8 cellular contexts compared by ENCODE assay signal in genomic region chr7:150380463-150380862, GRCh38. TPM values are rescaled to one million over a fixed set of nuclear protein-coding genes. Genes with fewer than 3 reads are reported as not detected.
DNase-seq lines count a peak whose midpoint lies in the region; ATAC-seq and TF ChIP-seq lines count a peak whose summit lies in the region.

No MANE protein-coding gene starts in this region.

- no peaks in the 10 kb centered on the region for H3K36me3 ChIP-seq in Caco-2 (ENCODE audit: control insufficient read depth, insufficient read depth, low read length)
- no peaks in the 10 kb centered on the region for H3K36me3 ChIP-seq in HAP-1 (replicated peaks)

- H3K4me3 ChIP-seq in Caco-2 (ENCODE audit: low read depth, low read length) (no peak overlapping the region; the same call in 1 of the 2 replicates), HAP-1 (peak overlapping the region; percentile 61)

- no TSS peak for BruUV-seq in Caco-2 (replicated peaks; lab: Mats Ljungman, UMichigan)

- H3K9me3 ChIP-seq in Caco-2 (no peaks in the 10 kb centered on the region), HAP-1 (no peaks in the 10 kb centered on the region)

- H3K27ac Mint-ChIP-seq in Caco-2 (ENCODE audit: unreplicated experiment) (peak overlapping the region; percentile 48), natural killer cell (peak overlapping the region; percentile 67 to 71)

- H3K9me3 Mint-ChIP-seq in Caco-2 (ENCODE audit: unreplicated experiment) (no peaks in the 10 kb centered on the region), natural killer cell (no peaks in the 10 kb centered on the region)

- H3K4me1 Mint-ChIP-seq in Caco-2 (ENCODE audit: low read depth, unreplicated experiment) (peaks cover 48% of the 10 kb centered on the region), natural killer cell (peaks cover 31% of the 10 kb centered on the region in 2 donors)

- in situ Hi-C loops in HAP-1 (cut with MboI; ENCODE audit: low sequenced_read_pairs): no loop called here

- H3K27ac ChIP-seq in angular gyrus (ENCODE audit: low read depth, low read length): peak overlapping the region; percentile 94

- H3K4me3 Mint-ChIP-seq in Caco-2 (ENCODE audit: unreplicated experiment): peak overlapping the region; percentile 87
- peak overlapping the region; percentile 92 for H3K4me3 Mint-ChIP-seq in natural killer cell

- H3K4me1 ChIP-seq in Caco-2: peaks cover 65% of the 10 kb centered on the region
- H3K4me1 ChIP-seq in HAP-1: peaks cover 30% of the 10 kb centered on the region

- no peak for TF ChIP-seq CTCF in Caco-2 (IDR thresholded peaks at IDR 0.05; ENCODE audit: insufficient read depth in 1 of 2, low read depth in 1 of 2, low read length in 1 of 2, severe bottlenecking in 1 of 2, unreplicated experiment in 1 of 2)
- TF ChIP-seq CTCF in natural killer cell (IDR thresholded peaks at IDR 0.05): no peak

- intact Hi-C loops in Caco-2 (cut with micrococcal nuclease; ENCODE audit: unreplicated experiment): no loop called here
- intact Hi-C loops in natural killer cell (cut with micrococcal nuclease): no loop called here

- no peaks in the 10 kb centered on the region for H3K27me3 ChIP-seq in Caco-2 (replicated peaks; ENCODE audit: control insufficient read depth, insufficient read depth, low read length)
- no peaks in the 10 kb centered on the region for H3K27me3 ChIP-seq in HAP-1 (ENCODE audit: low read depth)

- DNase-seq in Caco-2 (peak in 1 of 2 experiments; percentile 9), HAP-1 (ENCODE audit: low spot score in 2 of 2) (no peak), natural killer cell (no peak), NCI-H1694 (lab: John Stamatoyannopoulos, UW) (no peak), NCI-H1694 treated with DMSO at 0.1 percent for 48 hours (lab: John Stamatoyannopoulos, UW) (no peak), HUDEP-2 (lab: John Stamatoyannopoulos, UW; ENCODE audit: unreplicated experiment in 76 of 76) (no peak)

- H3K27me3 Mint-ChIP-seq in Caco-2 (ENCODE audit: insufficient read depth, unreplicated experiment) (no peaks in the 10 kb centered on the region), natural killer cell (ENCODE audit: low read depth in 2 of 2) (no peaks in the 10 kb centered on the region)

- CTCF ChIA-PET in Caco-2 (lab: Charles Lee): interaction anchor here (0.7 kb wide), 1 partner anchor 493 kb away, joined by 3 read pairs; no protein-coding TSS in a partner anchor

- H3K36me3 Mint-ChIP-seq in Caco-2 (ENCODE audit: insufficient read depth, unreplicated experiment) (peaks cover 25% of the 10 kb centered on the region), natural killer cell (no peaks in the 10 kb centered on the region)

- POLR2A ChIA-PET in Caco-2 (lab: Charles Lee): no interaction called here

- ATAC-seq in natural killer cell: no peak
- no peak for ATAC-seq in HG03097 (IDR thresholded peaks at IDR 0.05; ENCODE audit: low FRiP score, unreplicated experiment)

RNA-seq across cellular contexts. Expression of gene ZNF775, which starts 1.3 kb away (rescaled TPM):
- total RNA-seq in Caco-2 (2022): 4.0 and 4.4 TPM in 2 replicates
- total RNA-seq in natural killer cell: 1 to 10 TPM; 1.3 to 2.7 (median 1.6) TPM

RNA-seq across cellular contexts. Expression of gene REPIN1, which starts 11.8 kb away (rescaled TPM):
- total RNA-seq in Caco-2 (2022) (141 and 148 TPM in 2 replicates), natural killer cell (10 to 100 TPM; 58.9 to 79.4 (median 76.5) TPM)

RNA-seq across cellular contexts. Expression of gene RARRES2, which starts 39.0 kb away (rescaled TPM):
- total RNA-seq in Caco-2 (2022) (not detected in 2 replicates), natural killer cell (not detected)

RNA-seq across cellular contexts. Expression of gene ACTR3C, which starts 57.1 kb away (rescaled TPM):
- total RNA-seq in Caco-2 (2022) (8.0 and 9.2 TPM in 2 replicates), natural killer cell (1 to 10 TPM; 5.1 to 8.3 (median 7.2) TPM)

RNA-seq across cellular contexts. Expression of gene LRRC61, which starts 57.3 kb away (rescaled TPM):
- total RNA-seq in Caco-2 (2022) (32.4 and 35.8 TPM in 2 replicates), natural killer cell (10 to 100 TPM in 2 of 3 donors, 1 to 10 TPM in 1; 7.3 to 16.7 (median 13.7) TPM)
